23 cellular contexts compared by ENCODE assay signal in genomic region chrX:49116076-49116475, GRCh38. TPM values are rescaled to one million over a fixed set of nuclear protein-coding genes. Genes with fewer than 3 reads are reported as not detected.
DNase-seq lines count a peak whose midpoint lies in the region; ATAC-seq and TF ChIP-seq lines count a peak whose summit lies in the region.
"Had no signal": no experiment of that assay in that cellular context is flagged by ENCODE, and none has a peak within 500 bp of the region (broad histone marks: within the 10 kb centered on the region; RNA-seq: fewer than 3 reads in every experiment).

No MANE protein-coding gene starts in this region.

- CTCF ChIA-PET in activated CD4-positive, alpha-beta memory T cell treated with anti-CD3 and anti-CD28 coated beads, Interleukin-2, amount 10 ng/mL, durations not matched to agents 7 days and 5 days (lab: Charles Lee), result no interaction called here
- CTCF ChIA-PET in activated CD4-positive, alpha-beta memory T cell treated with anti-CD3 and anti-CD28 coated beads for 36 hours (lab: Charles Lee), result no interaction called here
- CTCF ChIA-PET in CD4-positive, alpha-beta T cell (lab: Charles Lee), result interaction anchor here (0.7 kb wide), 1 partner anchor 1922 kb away, joined by 3 read pairs; no protein-coding TSS in a partner anchor

- no peaks in the 10 kb centered on the region for H3K27me3 ChIP-seq in CD4-positive, alpha-beta T cell (ENCODE audit: control insufficient read depth, insufficient read depth, low read length)
- no peaks in the 10 kb centered on the region for H3K27me3 ChIP-seq in MG63

- no peaks in the 10 kb centered on the region for H3K27me3 Mint-ChIP-seq in activated CD4-positive, alpha-beta memory T cell treated with anti-CD3 and anti-CD28 coated beads, Interleukin-2, amount 10 ng/mL, durations not matched to agents 7 days and 5 days
- H3K27me3 Mint-ChIP-seq in activated CD4-positive, alpha-beta memory T cell treated with anti-CD3 and anti-CD28 coated beads for 36 hours, result no peaks in the 10 kb centered on the region
- no peaks in the 10 kb centered on the region for H3K27me3 Mint-ChIP-seq in CD4-positive, alpha-beta T cell
- no peaks in the 10 kb centered on the region for H3K27me3 Mint-ChIP-seq in central memory CD8-positive, alpha-beta T cell
- H3K27me3 Mint-ChIP-seq in natural killer cell treated with Interleukin-12 subunit alpha and Interleukin-12 subunit beta and Interleukin-15 and Interleukin-18, amount 100 ng/mL, for 72 hours, result no peaks in the 10 kb centered on the region
- H3K27me3 Mint-ChIP-seq: CD8-positive, alpha-beta memory T cell had no signal

- TF ChIP-seq CTCF in CD4-positive, alpha-beta T cell (IDR thresholded peaks at IDR 0.05), result no peak

- no peak overlapping the region for H3K4me3 ChIP-seq in MG63
- H3K4me3 ChIP-seq: BLaER1 treated with 17β-estradiol and CSF1 and Interleukin-3, amounts not matched to agents 10 nM and 100 nM had no signal

- no peak overlapping the region for H3K27ac ChIP-seq in CD4-positive, alpha-beta T cell (ENCODE audit: low read depth, low read length)
- H3K27ac ChIP-seq: BLaER1 treated with 17β-estradiol and CSF1 and Interleukin-3, amounts not matched to agents 10 nM and 100 nM had no signal

- H3K9me3 Mint-ChIP-seq in activated CD4-positive, alpha-beta memory T cell treated with anti-CD3 and anti-CD28 coated beads, Interleukin-2, amount 10 ng/mL, durations not matched to agents 7 days and 5 days, result no peaks in the 10 kb centered on the region
- H3K9me3 Mint-ChIP-seq in activated CD4-positive, alpha-beta memory T cell treated with anti-CD3 and anti-CD28 coated beads for 36 hours, result no peaks in the 10 kb centered on the region
- H3K9me3 Mint-ChIP-seq in CD4-positive, alpha-beta T cell, result no peaks in the 10 kb centered on the region
- no peaks in the 10 kb centered on the region for H3K9me3 Mint-ChIP-seq in central memory CD8-positive, alpha-beta T cell
- H3K9me3 Mint-ChIP-seq in natural killer cell treated with Interleukin-12 subunit alpha and Interleukin-12 subunit beta and Interleukin-15 and Interleukin-18, amount 100 ng/mL, for 72 hours, result no peaks in the 10 kb centered on the region
- H3K9me3 Mint-ChIP-seq: CD8-positive, alpha-beta memory T cell had no signal

- H3K4me3 Mint-ChIP-seq in activated CD4-positive, alpha-beta memory T cell treated with anti-CD3 and anti-CD28 coated beads, Interleukin-2, amount 10 ng/mL, durations not matched to agents 7 days and 5 days, result peak overlapping the region; percentile 94
- no peak overlapping the region for H3K4me3 Mint-ChIP-seq in activated CD4-positive, alpha-beta memory T cell treated with anti-CD3 and anti-CD28 coated beads for 36 hours
- H3K4me3 Mint-ChIP-seq in CD4-positive, alpha-beta T cell, result peak overlapping the region; percentile 68
- H3K4me3 Mint-ChIP-seq in central memory CD8-positive, alpha-beta T cell, result peak overlapping the region; percentile 81
- no peak overlapping the region for H3K4me3 Mint-ChIP-seq in natural killer cell treated with Interleukin-12 subunit alpha and Interleukin-12 subunit beta and Interleukin-15 and Interleukin-18, amount 100 ng/mL, for 72 hours

- no peaks in the 10 kb centered on the region; the same call in 1 of the 2 replicates for H3K36me3 ChIP-seq in MG63

- peaks cover 29% of the 10 kb centered on the region for H3K4me1 Mint-ChIP-seq in activated CD4-positive, alpha-beta memory T cell treated with anti-CD3 and anti-CD28 coated beads, Interleukin-2, amount 10 ng/mL, durations not matched to agents 7 days and 5 days
- H3K4me1 Mint-ChIP-seq in activated CD4-positive, alpha-beta memory T cell treated with anti-CD3 and anti-CD28 coated beads for 36 hours (ENCODE audit: low read depth), result peaks cover 22% of the 10 kb centered on the region
- H3K4me1 Mint-ChIP-seq in CD4-positive, alpha-beta T cell (ENCODE audit: low read depth), result peaks cover 21% of the 10 kb centered on the region
- H3K4me1 Mint-ChIP-seq in central memory CD8-positive, alpha-beta T cell, result peaks cover 22% of the 10 kb centered on the region
- peaks cover 22 to 25% of the 10 kb centered on the region in 2 donors for H3K4me1 Mint-ChIP-seq in natural killer cell treated with Interleukin-12 subunit alpha and Interleukin-12 subunit beta and Interleukin-15 and Interleukin-18, amount 100 ng/mL, for 72 hours (ENCODE audit: low read depth in 2 of 2)

- ATAC-seq in CD4-positive, alpha-beta T cell (ENCODE audit: poor library complexity), result no peak
- ATAC-seq in central memory CD8-positive, alpha-beta T cell (replicated peaks; ENCODE audit: extremely low read depth, poor library complexity, severe bottlenecking), result no peak
- no peak for ATAC-seq in natural killer cell treated with Interleukin-12 subunit alpha and Interleukin-12 subunit beta and Interleukin-15 and Interleukin-18, amount 100 ng/mL, for 72 hours
- ATAC-seq: HCT116, PC-3 had no signal

- POLR2A ChIA-PET in activated CD4-positive, alpha-beta memory T cell treated with anti-CD3 and anti-CD28 coated beads, Interleukin-2, amount 10 ng/mL, durations not matched to agents 7 days and 5 days (lab: Charles Lee), result no interaction called here
- POLR2A ChIA-PET in activated CD4-positive, alpha-beta memory T cell treated with anti-CD3 and anti-CD28 coated beads for 36 hours (lab: Charles Lee), result no interaction called here
- POLR2A ChIA-PET in CD4-positive, alpha-beta T cell (lab: Charles Lee), result no interaction called here

- no peak for DNase-seq in activated CD4-positive, alpha-beta memory T cell treated with anti-CD3 and anti-CD28 coated beads, Interleukin-2, amount 10 ng/mL, durations not matched to agents 7 days and 5 days
- no peak for DNase-seq in activated CD4-positive, alpha-beta memory T cell treated with anti-CD3 and anti-CD28 coated beads for 36 hours
- DNase-seq in CD4-positive, alpha-beta T cell, result no peak
- DNase-seq in central memory CD8-positive, alpha-beta T cell (ENCODE audit: low spot score in 2 of 2), result no peak
- DNase-seq in natural killer cell treated with Interleukin-12 subunit alpha and Interleukin-12 subunit beta and Interleukin-15 and Interleukin-18, amount 100 ng/mL, for 72 hours (ENCODE audit: low spot score), result no peak
- no peak for DNase-seq in DMS153 treated with DMSO at 0.1 percent for 48 hours (lab: John Stamatoyannopoulos, UW; ENCODE audit: unreplicated experiment)
- DNase-seq in MG63, result no peak
- DNase-seq: CD8-positive, alpha-beta memory T cell; DMS 273 treated with DMSO at 0.1 percent for 48 hours; DMS79 treated with DMSO at 0.1 percent for 48 hours; GF-D8; GOT3; IMR-90; KG1; MM.1S; NCI-H2029; NCI-H446; NCI-H524 treated with DMSO at 0.1 percent for 48 hours; NCI-H774; NK-92 treated with Interleukin-12 subunit alpha and Interleukin-12 subunit beta, amount 100 ng/mL, for 24 hours; PC-3 had no signal

- no peaks in the 10 kb centered on the region for H3K9me3 ChIP-seq in CD4-positive, alpha-beta T cell (ENCODE audit: control insufficient read depth, low read length)
- H3K9me3 ChIP-seq in MG63, result no peaks in the 10 kb centered on the region
- H3K9me3 ChIP-seq: BLaER1 treated with 17β-estradiol and CSF1 and Interleukin-3, amounts not matched to agents 10 nM and 100 nM had no signal

- H3K27ac Mint-ChIP-seq in activated CD4-positive, alpha-beta memory T cell treated with anti-CD3 and anti-CD28 coated beads, Interleukin-2, amount 10 ng/mL, durations not matched to agents 7 days and 5 days, result peak overlapping the region; percentile 94
- H3K27ac Mint-ChIP-seq in activated CD4-positive, alpha-beta memory T cell treated with anti-CD3 and anti-CD28 coated beads for 36 hours, result no peak overlapping the region
- H3K27ac Mint-ChIP-seq in CD4-positive, alpha-beta T cell, result no peak overlapping the region
- H3K27ac Mint-ChIP-seq in central memory CD8-positive, alpha-beta T cell (ENCODE audit: low read depth), result peak overlapping the region; percentile 92
- H3K27ac Mint-ChIP-seq in natural killer cell treated with Interleukin-12 subunit alpha and Interleukin-12 subunit beta and Interleukin-15 and Interleukin-18, amount 100 ng/mL, for 72 hours, result peak overlapping the region; percentile 12 to 15

- intact Hi-C loops in activated CD4-positive, alpha-beta memory T cell treated with anti-CD3 and anti-CD28 coated beads for 36 hours (cut with micrococcal nuclease), result no loop called here
- intact Hi-C loops in CD4-positive, alpha-beta T cell (cut with DNase I, micrococcal nuclease), result no loop called here

- H3K36me3 Mint-ChIP-seq in activated CD4-positive, alpha-beta memory T cell treated with anti-CD3 and anti-CD28 coated beads, Interleukin-2, amount 10 ng/mL, durations not matched to agents 7 days and 5 days (ENCODE audit: low read depth), result peaks cover 56% of the 10 kb centered on the region
- H3K36me3 Mint-ChIP-seq in activated CD4-positive, alpha-beta memory T cell treated with anti-CD3 and anti-CD28 coated beads for 36 hours, result peaks cover 23% of the 10 kb centered on the region
- H3K36me3 Mint-ChIP-seq in CD4-positive, alpha-beta T cell (ENCODE audit: low read depth), result peaks cover 61% of the 10 kb centered on the region
- H3K36me3 Mint-ChIP-seq in central memory CD8-positive, alpha-beta T cell (ENCODE audit: insufficient read depth), result peaks cover 39% of the 10 kb centered on the region
- peaks cover 18% of the 10 kb centered on the region for H3K36me3 Mint-ChIP-seq in natural killer cell treated with Interleukin-12 subunit alpha and Interleukin-12 subunit beta and Interleukin-15 and Interleukin-18, amount 100 ng/mL, for 72 hours

RNA-seq across cellular contexts. Expression of gene GPKOW, which starts 7.5 kb away (rescaled TPM):
- total RNA-seq in activated CD4-positive, alpha-beta memory T cell treated with anti-CD3 and anti-CD28 coated beads, Interleukin-2, amount 10 ng/mL, durations not matched to agents 7 days and 5 days, result 10 to 100 TPM; 41.9 to 43.6 TPM
- total RNA-seq in activated CD4-positive, alpha-beta memory T cell treated with anti-CD3 and anti-CD28 coated beads for 36 hours, result 10 to 100 TPM; 22.0 to 22.6 TPM
- 1 to 10 TPM; 8.9 to 9.6 TPM for total RNA-seq in CD4-positive, alpha-beta T cell
- total RNA-seq in natural killer cell treated with Interleukin-12 subunit alpha and Interleukin-12 subunit beta and Interleukin-15 and Interleukin-18, amount 100 ng/mL, for 72 hours, result 10 to 100 TPM; 19.1 to 27.7 TPM
- total RNA-seq in MG63 (2014; rRNA removed; shearing (Covaris generic); ENCODE audit: low replicate concordance), result 30.1 and 38.4 TPM in 2 replicates

RNA-seq across cellular contexts. Expression of gene WDR45, which starts 36.4 kb away (rescaled TPM):
- total RNA-seq in activated CD4-positive, alpha-beta memory T cell treated with anti-CD3 and anti-CD28 coated beads, Interleukin-2, amount 10 ng/mL, durations not matched to agents 7 days and 5 days, result 10 to 100 TPM; 51.1 to 58.7 TPM
- 10 to 100 TPM; 23.3 to 28.9 TPM for total RNA-seq in activated CD4-positive, alpha-beta memory T cell treated with anti-CD3 and anti-CD28 coated beads for 36 hours
- 10 to 100 TPM; 74.8 to 78.7 TPM for total RNA-seq in CD4-positive, alpha-beta T cell
- total RNA-seq in natural killer cell treated with Interleukin-12 subunit alpha and Interleukin-12 subunit beta and Interleukin-15 and Interleukin-18, amount 100 ng/mL, for 72 hours, result 10 to 100 TPM; 48.1 to 62.3 TPM
- total RNA-seq in MG63 (2014; rRNA removed; shearing (Covaris generic); ENCODE audit: low replicate concordance), result 35.9 and 43.1 TPM in 2 replicates

RNA-seq across cellular contexts. Expression of gene PRAF2, which starts 42.3 kb away (rescaled TPM):
- total RNA-seq in activated CD4-positive, alpha-beta memory T cell treated with anti-CD3 and anti-CD28 coated beads, Interleukin-2, amount 10 ng/mL, durations not matched to agents 7 days and 5 days, result 10 to 100 TPM; 21.1 to 23.9 TPM
- 10 to 100 TPM; 13.2 TPM for total RNA-seq in activated CD4-positive, alpha-beta memory T cell treated with anti-CD3 and anti-CD28 coated beads for 36 hours
- 10 to 100 TPM; 17.1 to 21.0 TPM for total RNA-seq in CD4-positive, alpha-beta T cell
- 10 to 100 TPM; 16.4 to 19.5 TPM for total RNA-seq in natural killer cell treated with Interleukin-12 subunit alpha and Interleukin-12 subunit beta and Interleukin-15 and Interleukin-18, amount 100 ng/mL, for 72 hours
- total RNA-seq in MG63 (2014; rRNA removed; shearing (Covaris generic); ENCODE audit: low replicate concordance), result 1.9 TPM in 1 of 2 replicates, not detected in the other

RNA-seq across cellular contexts. Expression of gene MAGIX, which starts 46.5 kb away (rescaled TPM):
- total RNA-seq in activated CD4-positive, alpha-beta memory T cell treated with anti-CD3 and anti-CD28 coated beads, Interleukin-2, amount 10 ng/mL, durations not matched to agents 7 days and 5 days, result 1 to 10 TPM; 1.6 to 2.0 TPM
- 1 to 10 TPM in 1 of 2 experiments, under 1 TPM in 1; 0.87 to 1.0 TPM for total RNA-seq in activated CD4-positive, alpha-beta memory T cell treated with anti-CD3 and anti-CD28 coated beads for 36 hours
- total RNA-seq in CD4-positive, alpha-beta T cell, result under 1 TPM; 0.89 to 0.93 TPM
- 1 to 10 TPM; 1.2 to 1.3 TPM for total RNA-seq in natural killer cell treated with Interleukin-12 subunit alpha and Interleukin-12 subunit beta and Interleukin-15 and Interleukin-18, amount 100 ng/mL, for 72 hours
- 1.1 and 3.2 TPM in 2 replicates for total RNA-seq in MG63 (2014; rRNA removed; shearing (Covaris generic); ENCODE audit: low replicate concordance)

RNA-seq across cellular contexts. Expression of gene PLP2, which starts 55.6 kb away (rescaled TPM):
- 100 to 1,000 TPM; 267 to 273 TPM for total RNA-seq in activated CD4-positive, alpha-beta memory T cell treated with anti-CD3 and anti-CD28 coated beads, Interleukin-2, amount 10 ng/mL, durations not matched to agents 7 days and 5 days
- 100 to 1,000 TPM; 222 to 234 TPM for total RNA-seq in activated CD4-positive, alpha-beta memory T cell treated with anti-CD3 and anti-CD28 coated beads for 36 hours
- 100 to 1,000 TPM; 124 to 128 TPM for total RNA-seq in CD4-positive, alpha-beta T cell
- total RNA-seq in natural killer cell treated with Interleukin-12 subunit alpha and Interleukin-12 subunit beta and Interleukin-15 and Interleukin-18, amount 100 ng/mL, for 72 hours, result 10 to 100 TPM; 50.6 to 54.0 TPM
- total RNA-seq in MG63 (2014; rRNA removed; shearing (Covaris generic); ENCODE audit: low replicate concordance), result 114 and 139 TPM in 2 replicates

Comparison
In these comparisons a context has a peak if more than half of its experiments do, and no peak if none do; other contexts are left out.
1. H3K27ac Mint-ChIP-seq: peak in activated CD4-positive, alpha-beta memory T cell treated with anti-CD3 and anti-CD28 coated beads, Interleukin-2, amount 10 ng/mL, durations not matched to agents 7 days and 5 days (single experiment), central memory CD8-positive, alpha-beta T cell (single experiment) and natural killer cell treated with Interleukin-12 subunit alpha and Interleukin-12 subunit beta and Interleukin-15 and Interleukin-18, amount 100 ng/mL, for 72 hours (2 of 2); none in activated CD4-positive, alpha-beta memory T cell treated with anti-CD3 and anti-CD28 coated beads for 36 hours (single experiment) and CD4-positive, alpha-beta T cell (single experiment).
2. H3K4me3 Mint-ChIP-seq: peak in activated CD4-positive, alpha-beta memory T cell treated with anti-CD3 and anti-CD28 coated beads, Interleukin-2, amount 10 ng/mL, durations not matched to agents 7 days and 5 days (single experiment), CD4-positive, alpha-beta T cell (single experiment) and central memory CD8-positive, alpha-beta T cell (single experiment); none in activated CD4-positive, alpha-beta memory T cell treated with anti-CD3 and anti-CD28 coated beads for 36 hours (single experiment) and natural killer cell treated with Interleukin-12 subunit alpha and Interleukin-12 subunit beta and Interleukin-15 and Interleukin-18, amount 100 ng/mL, for 72 hours (single experiment).